Comparison of ENCODE assay signal across 8 cellular contexts in genomic region chr12:49750027-49750977, GRCh38. TPM values are rescaled to one million over a fixed set of nuclear protein-coding genes. Genes with fewer than 3 reads are reported as not detected.
DNase-seq lines count a peak whose midpoint lies in the region; ATAC-seq and TF ChIP-seq lines count a peak whose summit lies in the region.

No MANE protein-coding gene starts in this region.

- H3K4me1 ChIP-seq in HAP-1 = peaks cover 12% of the 10 kb centered on the region

- peaks cover 37% of the 10 kb centered on the region for H3K36me3 ChIP-seq in HAP-1 (replicated peaks)

- no peaks in the 10 kb centered on the region for H3K27me3 ChIP-seq in HAP-1 (ENCODE audit: low read depth)

- in situ Hi-C loops in HAP-1 (cut with MboI; ENCODE audit: low sequenced_read_pairs) = no loop called here

- ATAC-seq in GM21786 (IDR thresholded peaks at IDR 0.05; ENCODE audit: unreplicated experiment) = no peak

- no peak overlapping the region for H3K4me3 ChIP-seq in Jurkat, Clone E6-1 (ENCODE audit: low read length)
- H3K4me3 ChIP-seq in fibroblast of villous mesenchyme (ENCODE audit: low read depth, low read length) (no peak overlapping the region), HAP-1 (no peak overlapping the region)

- DNase-seq in GM04503 (ENCODE audit: low read depth) (peak; percentile 31), fibroblast of villous mesenchyme (ENCODE audit: low read depth) (peak; percentile 90), amygdala (lab: John Stamatoyannopoulos, UW) (no peak), HAP-1 (ENCODE audit: low spot score in 2 of 2) (no peak)
- DNase-seq in Jurkat, Clone E6-1 (ENCODE audit: low read depth, low spot score) = peak; percentile 59
- peak; percentile 14 for DNase-seq in activated CD4-positive, alpha-beta T cell treated with anti-CD3 and anti-CD28 coated beads, Interleukin-2, amount 50 U/mL, for 1 hour
- peak in 2 of 3 experiments; percentile 44 to 56 for DNase-seq in stimulated activated CD4-positive, alpha-beta T cell treated with anti-CD3 and anti-CD28 coated beads, TNF-alpha, amount 100 ng/mL, for 24 hours (ENCODE audit: low read depth in 3 of 3)

- TF ChIP-seq CTCF in fibroblast of villous mesenchyme (IDR thresholded peaks at IDR 0.05; ENCODE audit: insufficient read depth, low read depth, low read length) = peak; percentile 4

- no peaks in the 10 kb centered on the region for H3K9me3 ChIP-seq in HAP-1

RNA-seq across cellular contexts. Expression of gene TMBIM6, which starts 8.9 kb away (rescaled TPM):
- polyA plus RNA-seq in Jurkat, Clone E6-1 (2012; ENCODE audit: insufficient read depth, insufficient read length) = 346 TPM
- total RNA-seq in fibroblast of villous mesenchyme = 377 and 506 TPM in 2 replicates

RNA-seq across cellular contexts. Expression of gene FMNL3, which starts 43.1 kb away (rescaled TPM):
- polyA plus RNA-seq in Jurkat, Clone E6-1 (2012; ENCODE audit: insufficient read depth, insufficient read length) = 15.7 TPM
- total RNA-seq in fibroblast of villous mesenchyme = 22.5 and 28.7 TPM in 2 replicates

Comparison
In these comparisons a context has a peak if more than half of its experiments do, and no peak if none do; other contexts are left out.
1. DNase-seq: peak in GM04503 (single experiment), Jurkat, Clone E6-1 (single experiment), activated CD4-positive, alpha-beta T cell treated with anti-CD3 and anti-CD28 coated beads, Interleukin-2, amount 50 U/mL, for 1 hour (single experiment), fibroblast of villous mesenchyme (single experiment) and stimulated activated CD4-positive, alpha-beta T cell treated with anti-CD3 and anti-CD28 coated beads, TNF-alpha, amount 100 ng/mL, for 24 hours (2 of 3); none in amygdala (0 of 56) and HAP-1 (0 of 2).